In genomic region chr20:8213270-8213669, GRCh38 we compare ENCODE assay signal across 19 cellular contexts.
DNase-seq lines count a peak whose midpoint lies in the region; ATAC-seq and FAIRE-seq lines count a peak whose summit lies in the region.
"Had no signal": no experiment of that assay in that cellular context is flagged by ENCODE, and none has a peak within 500 bp of the region (broad histone marks: within the 10 kb centered on the region; RNA-seq: fewer than 3 reads in every experiment).

No MANE protein-coding gene starts in this region.

- peak overlapping the region; percentile 68 for H3K4me3 Mint-ChIP-seq in T-helper 2 cell treated with Interferon-gamma antibody and Interleukin-4, amounts not matched to agents 5 μg/mL and 100 μg/mL, for 36 hours
- H3K4me3 Mint-ChIP-seq in activated T-helper 2 cell treated with anti-CD3 and anti-CD28 coated beads, Interferon-gamma antibody, Interleukin-2, Interleukin-4, amounts not matched to agents 10 μg/mL and 5 μg/mL and 100 μg/mL, durations not matched to agents 14 hours and 24 hours and 36 hours (ENCODE audit: low read depth): peak overlapping the region; percentile 53
- H3K4me3 Mint-ChIP-seq in natural killer cell treated with Interleukin-12 subunit alpha and Interleukin-12 subunit beta and Interleukin-15 and Interleukin-18, amount 100 ng/mL, for 72 hours: peak overlapping the region; percentile 70

- DNase-seq in T-helper 2 cell treated with Interferon-gamma antibody and Interleukin-4, amounts not matched to agents 5 μg/mL and 100 μg/mL, for 36 hours (ENCODE audit: low spot score): no peak
- DNase-seq in T-helper 2 cell: no peak
- DNase-seq in GM19239 (ENCODE audit: insufficient read length, low spot score): no peak
- DNase-seq in activated T-helper 2 cell treated with anti-CD3 and anti-CD28 coated beads, Interferon-gamma antibody, Interleukin-2, Interleukin-4, amounts not matched to agents 10 μg/mL and 5 μg/mL and 100 μg/mL, durations not matched to agents 14 hours and 24 hours and 36 hours (ENCODE audit: low spot score): no peak
- no peak for DNase-seq in natural killer cell treated with Interleukin-12 subunit alpha and Interleukin-12 subunit beta and Interleukin-15 and Interleukin-18, amount 100 ng/mL, for 72 hours (ENCODE audit: low spot score)
- DNase-seq in AG08395 (ENCODE audit: low spot score): no peak
- no peak for DNase-seq in ACHN
- DNase-seq: activated T-cell treated with anti-CD3 and anti-CD28 coated beads for 4 hours, anterior cingulate cortex, GM23248, midbrain, NCI-H2081, NCI-H526, ovary, PC-9, SK-N-SH had no signal

- no peak for ATAC-seq in natural killer cell treated with Interleukin-12 subunit alpha and Interleukin-12 subunit beta and Interleukin-15 and Interleukin-18, amount 100 ng/mL, for 72 hours
- ATAC-seq in HG02798 (IDR thresholded peaks at IDR 0.05; ENCODE audit: poor library complexity, unreplicated experiment): no peak

- no peaks in the 10 kb centered on the region for H3K9me3 Mint-ChIP-seq in T-helper 2 cell treated with Interferon-gamma antibody and Interleukin-4, amounts not matched to agents 5 μg/mL and 100 μg/mL, for 36 hours
- peaks cover 4% of the 10 kb centered on the region for H3K9me3 Mint-ChIP-seq in activated T-helper 2 cell treated with anti-CD3 and anti-CD28 coated beads, Interferon-gamma antibody, Interleukin-2, Interleukin-4, amounts not matched to agents 10 μg/mL and 5 μg/mL and 100 μg/mL, durations not matched to agents 14 hours and 24 hours and 36 hours
- no peaks in the 10 kb centered on the region for H3K9me3 Mint-ChIP-seq in natural killer cell treated with Interleukin-12 subunit alpha and Interleukin-12 subunit beta and Interleukin-15 and Interleukin-18, amount 100 ng/mL, for 72 hours

- peak overlapping the region; percentile 76 for H3K27ac Mint-ChIP-seq in T-helper 2 cell treated with Interferon-gamma antibody and Interleukin-4, amounts not matched to agents 5 μg/mL and 100 μg/mL, for 36 hours
- peak overlapping the region; percentile 67 for H3K27ac Mint-ChIP-seq in activated T-helper 2 cell treated with anti-CD3 and anti-CD28 coated beads, Interferon-gamma antibody, Interleukin-2, Interleukin-4, amounts not matched to agents 10 μg/mL and 5 μg/mL and 100 μg/mL, durations not matched to agents 14 hours and 24 hours and 36 hours
- peak overlapping the region in 1 of 2 donors; percentile 82 for H3K27ac Mint-ChIP-seq in natural killer cell treated with Interleukin-12 subunit alpha and Interleukin-12 subunit beta and Interleukin-15 and Interleukin-18, amount 100 ng/mL, for 72 hours

- peaks cover 55% of the 10 kb centered on the region for H3K4me1 Mint-ChIP-seq in T-helper 2 cell treated with Interferon-gamma antibody and Interleukin-4, amounts not matched to agents 5 μg/mL and 100 μg/mL, for 36 hours (ENCODE audit: low read depth)
- peaks cover 69% of the 10 kb centered on the region for H3K4me1 Mint-ChIP-seq in activated T-helper 2 cell treated with anti-CD3 and anti-CD28 coated beads, Interferon-gamma antibody, Interleukin-2, Interleukin-4, amounts not matched to agents 10 μg/mL and 5 μg/mL and 100 μg/mL, durations not matched to agents 14 hours and 24 hours and 36 hours (ENCODE audit: low read depth)
- H3K4me1 Mint-ChIP-seq in natural killer cell treated with Interleukin-12 subunit alpha and Interleukin-12 subunit beta and Interleukin-15 and Interleukin-18, amount 100 ng/mL, for 72 hours (ENCODE audit: low read depth in 2 of 2): peaks cover 53 to 54% of the 10 kb centered on the region in 2 donors

- peaks cover 4% of the 10 kb centered on the region for H3K27me3 Mint-ChIP-seq in T-helper 2 cell treated with Interferon-gamma antibody and Interleukin-4, amounts not matched to agents 5 μg/mL and 100 μg/mL, for 36 hours (ENCODE audit: low read depth)
- peaks cover 3% of the 10 kb centered on the region for H3K27me3 Mint-ChIP-seq in activated T-helper 2 cell treated with anti-CD3 and anti-CD28 coated beads, Interferon-gamma antibody, Interleukin-2, Interleukin-4, amounts not matched to agents 10 μg/mL and 5 μg/mL and 100 μg/mL, durations not matched to agents 14 hours and 24 hours and 36 hours (ENCODE audit: low read depth)
- H3K27me3 Mint-ChIP-seq in natural killer cell treated with Interleukin-12 subunit alpha and Interleukin-12 subunit beta and Interleukin-15 and Interleukin-18, amount 100 ng/mL, for 72 hours: no peaks in the 10 kb centered on the region

- in situ Hi-C loops in ACHN (cut with HindIII; ENCODE audit: low pct_ligation_motif_present, low pct_unique_long_range_greater_than_20kb, low sequenced_read_pairs): no loop called here

- H3K36me3 Mint-ChIP-seq in T-helper 2 cell treated with Interferon-gamma antibody and Interleukin-4, amounts not matched to agents 5 μg/mL and 100 μg/mL, for 36 hours (ENCODE audit: low read depth): no peaks in the 10 kb centered on the region
- H3K36me3 Mint-ChIP-seq in activated T-helper 2 cell treated with anti-CD3 and anti-CD28 coated beads, Interferon-gamma antibody, Interleukin-2, Interleukin-4, amounts not matched to agents 10 μg/mL and 5 μg/mL and 100 μg/mL, durations not matched to agents 14 hours and 24 hours and 36 hours (ENCODE audit: low read depth): no peaks in the 10 kb centered on the region
- no peaks in the 10 kb centered on the region for H3K36me3 Mint-ChIP-seq in natural killer cell treated with Interleukin-12 subunit alpha and Interleukin-12 subunit beta and Interleukin-15 and Interleukin-18, amount 100 ng/mL, for 72 hours

- peak; percentile 18 for FAIRE-seq in GM19239 (lab: Jason Lieb, UNC)
- FAIRE-seq: keratinocyte, small intestine had no signal

- intact Hi-C loops in activated T-helper 2 cell treated with anti-CD3 and anti-CD28 coated beads, Interferon-gamma antibody, Interleukin-2, Interleukin-4, amounts not matched to agents 10 μg/mL and 5 μg/mL and 100 μg/mL, durations not matched to agents 14 hours and 24 hours and 36 hours (cut with micrococcal nuclease): loop anchor here (10.0 kb wide), 1 partner anchor 242 kb away; no protein-coding TSS in a partner anchor
